21 cellular contexts compared by ENCODE assay signal in the genomic region with DNA sequence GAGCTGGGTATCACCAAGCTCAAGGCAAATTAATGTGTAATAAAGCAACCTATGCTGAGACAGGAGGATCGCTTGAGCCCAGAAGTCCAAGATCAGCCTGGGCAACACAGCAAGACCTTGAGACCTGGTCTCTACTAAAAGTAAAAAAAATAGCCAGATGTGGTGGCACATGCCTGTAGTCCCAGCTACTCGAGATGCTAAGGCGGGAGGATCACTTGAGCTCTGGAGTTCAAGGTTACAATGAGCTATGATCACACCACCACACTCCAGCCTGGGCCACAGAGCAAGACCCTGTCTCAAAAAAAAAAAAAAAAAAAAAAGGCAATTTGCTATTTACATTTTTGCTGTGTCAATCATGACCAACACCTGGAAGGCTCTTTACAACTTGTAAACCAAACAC.
"Had no signal": no experiment of that assay in that cellular context is flagged by ENCODE, and none has a peak within 500 bp of the region (broad histone marks: within the 10 kb centered on the region; RNA-seq: fewer than 3 reads in every experiment).

No MANE protein-coding gene starts in this region.

- H3K27me3 Mint-ChIP-seq: activated CD4-positive, alpha-beta memory T cell treated with anti-CD3 and anti-CD28 coated beads for 36 hours; activated naive CD4-positive, alpha-beta T cell treated with anti-CD3 and anti-CD28 coated beads, Interleukin-2, amount 50 U/mL, for 24 hours had no signal

- DNase-seq: activated CD4-positive, alpha-beta memory T cell treated with anti-CD3 and anti-CD28 coated beads for 36 hours; activated CD4-positive, alpha-beta T cell treated with anti-CD3 and anti-CD28 coated beads for 48 hours; activated gamma-delta T cell; activated T-cell treated with anti-CD3 and anti-CD28 coated beads for 4 hours; anterior cingulate cortex; body of pancreas; heart left ventricle; islet precursor cell; left cardiac atrium; nephron progenitor cell; nucleus accumbens; small intestine; stimulated activated CD4-positive, alpha-beta T cell treated with anti-CD3 and anti-CD28 coated beads, Interleukin-2, amount 100 ng/mL, for 24 hours; stomach; T1000; transverse colon had no signal

- H3K27ac ChIP-seq: body of pancreas, cardiac muscle cell, heart left ventricle, stomach, suprapubic skin had no signal

- H3K27me3 ChIP-seq: body of pancreas, cardiac muscle cell, heart left ventricle, stomach, suprapubic skin, transverse colon had no signal

- H3K9me3 ChIP-seq: body of pancreas, heart left ventricle, stomach, suprapubic skin, transverse colon had no signal

- H3K4me3 Mint-ChIP-seq: activated CD4-positive, alpha-beta memory T cell treated with anti-CD3 and anti-CD28 coated beads for 36 hours; activated naive CD4-positive, alpha-beta T cell treated with anti-CD3 and anti-CD28 coated beads, Interleukin-2, amount 50 U/mL, for 24 hours; nephron progenitor cell; stimulated activated effector memory CD8-positive, alpha-beta T cell treated with anti-CD3 and anti-CD28 coated beads, Interleukin-12 subunit alpha, Interleukin-12 subunit beta, amount 100 ng/mL, for 72 hours had no signal

- H3K36me3 ChIP-seq: cardiac muscle cell, heart left ventricle, stomach, suprapubic skin, transverse colon had no signal

- H3K36me3 Mint-ChIP-seq: activated CD4-positive, alpha-beta memory T cell treated with anti-CD3 and anti-CD28 coated beads for 36 hours had no signal

- H3K27ac Mint-ChIP-seq: activated CD4-positive, alpha-beta memory T cell treated with anti-CD3 and anti-CD28 coated beads for 36 hours; activated naive CD4-positive, alpha-beta T cell treated with anti-CD3 and anti-CD28 coated beads, Interleukin-2, amount 50 U/mL, for 24 hours; nephron progenitor cell; stimulated activated effector memory CD8-positive, alpha-beta T cell treated with anti-CD3 and anti-CD28 coated beads, Interleukin-12 subunit alpha, Interleukin-12 subunit beta, amount 100 ng/mL, for 72 hours had no signal

- ATAC-seq: body of pancreas; heart left ventricle; left cardiac atrium; sciatic nerve; stimulated activated effector memory CD8-positive, alpha-beta T cell treated with anti-CD3 and anti-CD28 coated beads, Interleukin-12 subunit alpha, Interleukin-12 subunit beta, amount 100 ng/mL, for 72 hours had no signal

- H3K4me3 ChIP-seq: body of pancreas, cardiac muscle cell, heart left ventricle, stomach, suprapubic skin, transverse colon had no signal

- H3K9me3 Mint-ChIP-seq: activated CD4-positive, alpha-beta memory T cell treated with anti-CD3 and anti-CD28 coated beads for 36 hours; activated naive CD4-positive, alpha-beta T cell treated with anti-CD3 and anti-CD28 coated beads, Interleukin-2, amount 50 U/mL, for 24 hours; nephron progenitor cell; stimulated activated effector memory CD8-positive, alpha-beta T cell treated with anti-CD3 and anti-CD28 coated beads, Interleukin-12 subunit alpha, Interleukin-12 subunit beta, amount 100 ng/mL, for 72 hours had no signal
